18 cellular contexts compared by ENCODE assay signal in genomic region chr7:158386866-158387820, GRCh38.
"Had no signal": no experiment of that assay in that cellular context is flagged by ENCODE, and none has a peak within 500 bp of the region (broad histone marks: within the 10 kb centered on the region; RNA-seq: fewer than 3 reads in every experiment).

No MANE protein-coding gene starts in this region.

- H3K27ac ChIP-seq: ascending aorta, coronary artery, foreskin keratinocyte, thoracic aorta, upper lobe of left lung, VCaP had no signal

- DNase-seq: activated CD4-positive, alpha-beta T cell treated with anti-CD3 and anti-CD28 coated beads for 1 hour; activated CD8-positive, alpha-beta memory T cell treated with anti-CD3 and anti-CD28 coated beads for 24 hours; activated effector memory CD4-positive, alpha-beta T cell treated with anti-CD3 and anti-CD28 coated beads, Interleukin-2, amount 50 U/mL, for 16 hours; activated T-cell treated with anti-CD3 and anti-CD28 coated beads, Interleukin-2, amount 50 U/mL, for 72 hours; foreskin keratinocyte; hippocampal formation; islet precursor cell; left colon; stimulated activated naive B cell treated with anti-CD40 and anti-IgM and Interleukin-4, amounts not matched to agents 10 μg/mL and 1 μg/mL and 100 μg/mL, for 72 hours had no signal

- H3K4me3 Mint-ChIP-seq: activated naive CD4-positive, alpha-beta T cell treated with anti-CD3 and anti-CD28 coated beads, Interleukin-2, amount 50 U/mL, for 24 hours; activated T-cell treated with anti-CD3 and anti-CD28 coated beads, Interleukin-2, amount 50 U/mL, for 72 hours; central memory CD8-positive, alpha-beta T cell; natural killer cell treated with Interleukin-12 subunit alpha and Interleukin-12 subunit beta and Interleukin-15 and Interleukin-18, amount 100 ng/mL, for 72 hours; stimulated activated naive B cell treated with anti-CD40 and anti-IgM and Interleukin-4, amounts not matched to agents 10 μg/mL and 1 μg/mL and 100 μg/mL, for 72 hours had no signal

- H3K9me3 Mint-ChIP-seq: activated naive CD4-positive, alpha-beta T cell treated with anti-CD3 and anti-CD28 coated beads, Interleukin-2, amount 50 U/mL, for 24 hours; activated T-cell treated with anti-CD3 and anti-CD28 coated beads, Interleukin-2, amount 50 U/mL, for 72 hours; central memory CD8-positive, alpha-beta T cell; natural killer cell treated with Interleukin-12 subunit alpha and Interleukin-12 subunit beta and Interleukin-15 and Interleukin-18, amount 100 ng/mL, for 72 hours had no signal

- H3K27ac Mint-ChIP-seq: activated naive CD4-positive, alpha-beta T cell treated with anti-CD3 and anti-CD28 coated beads, Interleukin-2, amount 50 U/mL, for 24 hours; activated T-cell treated with anti-CD3 and anti-CD28 coated beads, Interleukin-2, amount 50 U/mL, for 72 hours; natural killer cell treated with Interleukin-12 subunit alpha and Interleukin-12 subunit beta and Interleukin-15 and Interleukin-18, amount 100 ng/mL, for 72 hours; stimulated activated naive B cell treated with anti-CD40 and anti-IgM and Interleukin-4, amounts not matched to agents 10 μg/mL and 1 μg/mL and 100 μg/mL, for 72 hours had no signal

- H3K9me3 ChIP-seq: ascending aorta, thoracic aorta, upper lobe of left lung had no signal

- H3K36me3 Mint-ChIP-seq: activated naive CD4-positive, alpha-beta T cell treated with anti-CD3 and anti-CD28 coated beads, Interleukin-2, amount 50 U/mL, for 24 hours; natural killer cell treated with Interleukin-12 subunit alpha and Interleukin-12 subunit beta and Interleukin-15 and Interleukin-18, amount 100 ng/mL, for 72 hours; stimulated activated naive B cell treated with anti-CD40 and anti-IgM and Interleukin-4, amounts not matched to agents 10 μg/mL and 1 μg/mL and 100 μg/mL, for 72 hours had no signal

- H3K4me3 ChIP-seq: ascending aorta, coronary artery, lung, thoracic aorta, upper lobe of left lung had no signal

- H3K36me3 ChIP-seq: ascending aorta, thoracic aorta, upper lobe of left lung had no signal

- H3K4me1 Mint-ChIP-seq: activated naive CD4-positive, alpha-beta T cell treated with anti-CD3 and anti-CD28 coated beads, Interleukin-2, amount 50 U/mL, for 24 hours; central memory CD8-positive, alpha-beta T cell; stimulated activated naive B cell treated with anti-CD40 and anti-IgM and Interleukin-4, amounts not matched to agents 10 μg/mL and 1 μg/mL and 100 μg/mL, for 72 hours had no signal

- ATAC-seq: activated T-cell treated with anti-CD3 and anti-CD28 coated beads, Interleukin-2, amount 50 U/mL, for 72 hours; foreskin keratinocyte; left colon; natural killer cell treated with Interleukin-12 subunit alpha and Interleukin-12 subunit beta and Interleukin-15 and Interleukin-18, amount 100 ng/mL, for 72 hours; stimulated activated naive B cell treated with anti-CD40 and anti-IgM and Interleukin-4, amounts not matched to agents 10 μg/mL and 1 μg/mL and 100 μg/mL, for 72 hours had no signal

- H3K4me1 ChIP-seq: ascending aorta, foreskin keratinocyte, upper lobe of left lung had no signal

- H3K27me3 ChIP-seq: ascending aorta, foreskin keratinocyte, upper lobe of left lung had no signal
